ENCODE assay signal across 1 cellular context in genomic region chr20:38290829-38291581, GRCh38.
TF ChIP-seq lines count a peak whose summit lies in the region.

No MANE protein-coding gene starts in this region.

TF ChIP-seq in HepG2, 621 proteins besides CTCF, POLR2A, EP300 and RAD21 (continued from another document and continues in another):
- no peak for TF ChIP-seq PRDM10 (CRISPR knock-in tag; IDR thresholded peaks at IDR 0.05; ENCODE audit: low read depth)
- no peak for TF ChIP-seq FOXA1 (IDR thresholded peaks at IDR 0.05)
- TF ChIP-seq FOXA1 (CRISPR knock-in tag; IDR thresholded peaks at IDR 0.05), result peak; percentile 76
- no peak for TF ChIP-seq TFE3 (CRISPR knock-in tag; IDR thresholded peaks at IDR 0.05)
- TF ChIP-seq ZNF333 (CRISPR knock-in tag; IDR thresholded peaks at IDR 0.05; ENCODE audit: borderline replicate concordance), result 0 out of 2 replicates have a peak, but pooled peaks have one; percentile 68
- no peak for TF ChIP-seq ZNF549 (CRISPR knock-in tag; IDR thresholded peaks at IDR 0.05)
- TF ChIP-seq ZNF20 (CRISPR knock-in tag; IDR thresholded peaks at IDR 0.05), result no peak
- TF ChIP-seq ZSCAN31 (CRISPR knock-in tag; IDR thresholded peaks at IDR 0.05; ENCODE audit: low read depth), result no peak
- TF ChIP-seq ZNF232 (CRISPR knock-in tag; IDR thresholded peaks at IDR 0.05; ENCODE audit: borderline replicate concordance), result 0 out of 2 replicates have a peak, but pooled peaks have one; percentile 24
- TF ChIP-seq MIXL1 (CRISPR knock-in tag; IDR thresholded peaks at IDR 0.05), result peak; percentile 97
- no peak for TF ChIP-seq HNF1A (IDR thresholded peaks at IDR 0.05; ENCODE audit: low read depth)
- no peak for TF ChIP-seq HNF1A (CRISPR knock-in tag; IDR thresholded peaks at IDR 0.05; ENCODE audit: borderline replicate concordance)
- TF ChIP-seq ZNF670 (CRISPR knock-in tag; IDR thresholded peaks at IDR 0.05; ENCODE audit: borderline replicate concordance), result no peak
- TF ChIP-seq SMYD3 (CRISPR knock-in tag; IDR thresholded peaks at IDR 0.05), result no peak
- TF ChIP-seq ELK4 (CRISPR knock-in tag; IDR thresholded peaks at IDR 0.05; ENCODE audit: borderline replicate concordance), result no peak
- no peak for TF ChIP-seq SMAD3 (CRISPR knock-in tag; IDR thresholded peaks at IDR 0.05)
- TF ChIP-seq MBD4 (IDR thresholded peaks at IDR 0.05; ENCODE audit: borderline replicate concordance, low read length), result no peak
- TF ChIP-seq ATF3 (CRISPR knock-in tag; IDR thresholded peaks at IDR 0.05), result no peak
- TF ChIP-seq DZIP1 (CRISPR knock-in tag; IDR thresholded peaks at IDR 0.05), result no peak
- no peak; the same call in 1 of the 2 replicates for TF ChIP-seq NR2C2 (CRISPR knock-in tag; IDR thresholded peaks at IDR 0.05; ENCODE audit: borderline replicate concordance)
- TF ChIP-seq MIER3 (CRISPR knock-in tag; IDR thresholded peaks at IDR 0.05; ENCODE audit: borderline replicate concordance), result no peak
- TF ChIP-seq RXRA (CRISPR knock-in tag; IDR thresholded peaks at IDR 0.05), result peak; percentile 98
- no peak for TF ChIP-seq FLYWCH1 (CRISPR knock-in tag; IDR thresholded peaks at IDR 0.05)
- TF ChIP-seq TIGD3 (CRISPR knock-in tag; IDR thresholded peaks at IDR 0.05; ENCODE audit: borderline replicate concordance), result no peak
- TF ChIP-seq NR1H2 (CRISPR knock-in tag; IDR thresholded peaks at IDR 0.05; ENCODE audit: borderline replicate concordance, low read depth), result no peak
- peak; percentile 48; the same call in 1 of the 2 replicates for TF ChIP-seq MIER2 (CRISPR knock-in tag; IDR thresholded peaks at IDR 0.05)
- peak; percentile 45; the same call in 1 of the 2 replicates for TF ChIP-seq REPIN1 (CRISPR knock-in tag; IDR thresholded peaks at IDR 0.05; ENCODE audit: borderline replicate concordance, low read depth)
- TF ChIP-seq MATR3 (CRISPR knock-in tag; IDR thresholded peaks at IDR 0.05), result no peak
- peak; percentile 77; the same call in 1 of the 2 replicates for TF ChIP-seq ZNF3 (CRISPR knock-in tag; IDR thresholded peaks at IDR 0.05)
- no peak for TF ChIP-seq ARHGAP35 (CRISPR knock-in tag; IDR thresholded peaks at IDR 0.05; ENCODE audit: borderline replicate concordance)
- TF ChIP-seq ZNF234 (CRISPR knock-in tag; conservative IDR thresholded peaks at IDR 0.05), result no peak
- no peak for TF ChIP-seq ZNF260 (CRISPR knock-in tag; IDR thresholded peaks at IDR 0.05; ENCODE audit: borderline replicate concordance, low read depth)
- TF ChIP-seq CBX1 (IDR thresholded peaks at IDR 0.05; ENCODE audit: low read depth), result no peak
- TF ChIP-seq NPAS2 (CRISPR knock-in tag; IDR thresholded peaks at IDR 0.05; ENCODE audit: borderline replicate concordance), result no peak
- no peak for TF ChIP-seq GRHL1 (CRISPR knock-in tag; conservative IDR thresholded peaks at IDR 0.05)
- TF ChIP-seq IKZF4 (CRISPR knock-in tag; IDR thresholded peaks at IDR 0.05; ENCODE audit: borderline replicate concordance, low read depth, not compliant biosample characterization), result no peak
- TF ChIP-seq HNF4A (CRISPR knock-in tag; IDR thresholded peaks at IDR 0.05), result peak; percentile 22; the same call in 1 of the 2 replicates
- peak; percentile 45; the same call in 1 of the 2 replicates for TF ChIP-seq ZMYM4 (CRISPR knock-in tag; IDR thresholded peaks at IDR 0.05)
- TF ChIP-seq ARID4A (CRISPR knock-in tag; IDR thresholded peaks at IDR 0.05; ENCODE audit: borderline replicate concordance), result peak; percentile 42; the same call in 1 of the 2 replicates
